ENCODE assay signal across 1 cellular context in genomic region chr12:95217377-95218163, GRCh38.
A peak's percentile ranks its signal among the peaks of the same experiment; 100 is the strongest.
TF ChIP-seq lines count a peak whose summit lies in the region.

FGD6 (minus strand) TSS chr12:95217467; CDS start chr12:95217240, 227 bp downstream.
VEZT (plus strand) TSS chr12:95217807; CDS start chr12:95217851, 44 bp downstream.

TF ChIP-seq in HepG2, 621 proteins besides CTCF, POLR2A, EP300 and RAD21 (continued from another document and continues in another):
- TF ChIP-seq ATF6 (CRISPR knock-in tag; conservative IDR thresholded peaks at IDR 0.05), result no peak
- TF ChIP-seq ZFP1 (CRISPR knock-in tag; IDR thresholded peaks at IDR 0.05), result peak; percentile 75; the same call in 1 of the 2 replicates
- no peak for TF ChIP-seq MTF1 (CRISPR knock-in tag; IDR thresholded peaks at IDR 0.05)
- TF ChIP-seq ZNF468 (CRISPR knock-in tag; IDR thresholded peaks at IDR 0.05), result no peak
- TF ChIP-seq PHF21A (CRISPR knock-in tag; IDR thresholded peaks at IDR 0.05), result peak; percentile 56
- TF ChIP-seq ZNF713 (CRISPR knock-in tag; IDR thresholded peaks at IDR 0.05), result no peak
- peak; percentile 65 for TF ChIP-seq ZBTB26 (CRISPR knock-in tag; IDR thresholded peaks at IDR 0.05; ENCODE audit: borderline replicate concordance)
- no peak for TF ChIP-seq MTA1 (CRISPR knock-in tag; IDR thresholded peaks at IDR 0.05; ENCODE audit: borderline replicate concordance)
- TF ChIP-seq ZNF790 (CRISPR knock-in tag; IDR thresholded peaks at IDR 0.05; ENCODE audit: borderline replicate concordance), result peak; percentile 92
- no peak for TF ChIP-seq NFE2 (CRISPR knock-in tag; IDR thresholded peaks at IDR 0.05)
- no peak for TF ChIP-seq RCOR2 (CRISPR knock-in tag; IDR thresholded peaks at IDR 0.05)
- no peak for TF ChIP-seq ELF4 (CRISPR knock-in tag; IDR thresholded peaks at IDR 0.05; ENCODE audit: borderline replicate concordance)
- TF ChIP-seq ZNF570 (CRISPR knock-in tag; IDR thresholded peaks at IDR 0.05; ENCODE audit: borderline replicate concordance), result no peak
- no peak for TF ChIP-seq ZNF703 (CRISPR knock-in tag; IDR thresholded peaks at IDR 0.05; ENCODE audit: borderline replicate concordance)
- no peak for TF ChIP-seq ZSCAN5A (CRISPR knock-in tag; IDR thresholded peaks at IDR 0.05; ENCODE audit: borderline replicate concordance)
- TF ChIP-seq ARNT (IDR thresholded peaks at IDR 0.05), result no peak
- no peak; the same call in 1 of the 2 replicates for TF ChIP-seq ZNF34 (CRISPR knock-in tag; IDR thresholded peaks at IDR 0.05; ENCODE audit: borderline replicate concordance)
- peak; percentile 70 for TF ChIP-seq RBFOX2 (IDR thresholded peaks at IDR 0.05; ENCODE audit: low read depth, low read length)
- no peak for TF ChIP-seq ZNF281 (CRISPR knock-in tag; IDR thresholded peaks at IDR 0.05; ENCODE audit: borderline replicate concordance)
- TF ChIP-seq ETV5 (CRISPR knock-in tag; IDR thresholded peaks at IDR 0.05; ENCODE audit: borderline replicate concordance), result no peak
- TF ChIP-seq ZUFSP (CRISPR knock-in tag; IDR thresholded peaks at IDR 0.05; ENCODE audit: borderline replicate concordance), result no peak
- peak; percentile 100 for TF ChIP-seq KLF15 (CRISPR knock-in tag; IDR thresholded peaks at IDR 0.05; ENCODE audit: borderline replicate concordance)
- no peak for TF ChIP-seq ATF5 (CRISPR knock-in tag; IDR thresholded peaks at IDR 0.05; ENCODE audit: low read depth)
- TF ChIP-seq ZFP36L1 (CRISPR knock-in tag; IDR thresholded peaks at IDR 0.05), result no peak; the same call in none of the 2 replicates
- no peak for TF ChIP-seq CSRNP2 (CRISPR knock-in tag; conservative IDR thresholded peaks at IDR 0.05; ENCODE audit: low read depth)
- peak; percentile 25; the same call in 1 of the 2 replicates for TF ChIP-seq PRDM4 (CRISPR knock-in tag; IDR thresholded peaks at IDR 0.05; ENCODE audit: borderline replicate concordance)
- no peak; the same call in 1 of the 2 replicates for TF ChIP-seq ZNF788 (CRISPR knock-in tag; IDR thresholded peaks at IDR 0.05; ENCODE audit: borderline replicate concordance)
- TF ChIP-seq BRD4 (CRISPR knock-in tag; IDR thresholded peaks at IDR 0.05), result peak; percentile 50; the same call in 1 of the 2 replicates
- no peak for TF ChIP-seq NFIC (IDR thresholded peaks at IDR 0.05; ENCODE audit: low read length)
- TF ChIP-seq ZNF282 (IDR thresholded peaks at IDR 0.05; ENCODE audit: partially characterized antibody), result no peak
- no peak for TF ChIP-seq LCORL (IDR thresholded peaks at IDR 0.05)
- peak; percentile 74 for TF ChIP-seq LCORL (CRISPR knock-in tag; IDR thresholded peaks at IDR 0.05)
- TF ChIP-seq ZBTB49 (CRISPR knock-in tag; IDR thresholded peaks at IDR 0.05; ENCODE audit: borderline replicate concordance), result no peak
- no peak for TF ChIP-seq ZNF597 (CRISPR knock-in tag; IDR thresholded peaks at IDR 0.05)
- TF ChIP-seq ZNF737 (CRISPR knock-in tag; IDR thresholded peaks at IDR 0.05; ENCODE audit: borderline replicate concordance), result 0 out of 2 replicates have a peak, but pooled peaks have one; percentile 42
- TF ChIP-seq FOXM1 (CRISPR knock-in tag; IDR thresholded peaks at IDR 0.05), result no peak
- no peak for TF ChIP-seq KAT2B (IDR thresholded peaks at IDR 0.05; ENCODE audit: borderline replicate concordance, low read depth, low read length)
- TF ChIP-seq HOXA7 (CRISPR knock-in tag; IDR thresholded peaks at IDR 0.05), result no peak
- TF ChIP-seq TRIM24 (CRISPR knock-in tag; IDR thresholded peaks at IDR 0.05), result no peak
- peak; percentile 29 for TF ChIP-seq CBX1 (IDR thresholded peaks at IDR 0.05; ENCODE audit: low read depth)
- TF ChIP-seq ZBTB20 (CRISPR knock-in tag; IDR thresholded peaks at IDR 0.05; ENCODE audit: borderline replicate concordance, low read depth), result no peak
